Comparison of ENCODE assay signal across 1 cellular context in the genomic region with DNA sequence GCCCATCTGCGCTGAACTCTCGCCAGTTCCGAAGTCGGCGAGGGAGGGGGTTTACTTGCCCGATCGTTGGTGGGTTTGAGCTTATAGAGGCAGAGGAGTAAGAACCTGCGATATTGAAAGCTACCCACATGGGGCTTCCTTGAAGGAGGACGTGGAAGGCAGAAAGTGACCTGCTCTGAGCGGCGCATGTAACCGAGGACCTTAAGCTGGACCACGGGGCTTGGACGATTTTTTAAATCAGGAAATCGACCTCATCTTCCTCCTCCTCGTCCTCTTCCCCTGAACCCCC.
TF ChIP-seq lines count a peak whose summit lies in the region.

No MANE protein-coding gene starts in this region.

TF ChIP-seq in HepG2, 621 proteins besides CTCF, POLR2A, EP300 and RAD21:
- TF ChIP-seq JUND (CRISPR knock-in tag; IDR thresholded peaks at IDR 0.05): no peak
- TF ChIP-seq, protein P1, sequence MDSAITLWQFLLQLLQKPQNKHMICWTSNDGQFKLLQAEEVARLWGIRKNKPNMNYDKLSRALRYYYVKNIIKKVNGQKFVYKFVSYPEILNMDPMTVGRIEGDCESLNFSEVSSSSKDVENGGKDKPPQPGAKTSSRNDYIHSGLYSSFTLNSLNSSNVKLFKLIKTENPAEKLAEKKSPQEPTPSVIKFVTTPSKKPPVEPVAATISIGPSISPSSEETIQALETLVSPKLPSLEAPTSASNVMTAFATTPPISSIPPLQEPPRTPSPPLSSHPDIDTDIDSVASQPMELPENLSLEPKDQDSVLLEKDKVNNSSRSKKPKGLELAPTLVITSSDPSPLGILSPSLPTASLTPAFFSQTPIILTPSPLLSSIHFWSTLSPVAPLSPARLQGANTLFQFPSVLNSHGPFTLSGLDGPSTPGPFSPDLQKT (CRISPR knock-in tag; IDR thresholded peaks at IDR 0.05; ENCODE audit: borderline replicate concordance): no peak
- TF ChIP-seq ZNF672 (CRISPR knock-in tag; IDR thresholded peaks at IDR 0.05): no peak
- no peak for TF ChIP-seq PRPF4 (IDR thresholded peaks at IDR 0.05; ENCODE audit: low read depth, low read length, poor library complexity, severe bottlenecking)
- no peak for TF ChIP-seq NCOA5 (CRISPR knock-in tag; IDR thresholded peaks at IDR 0.05)
